1 cellular context compared by ENCODE assay signal in genomic region chr6:38417521-38417920, GRCh38.
TF ChIP-seq lines count a peak whose summit lies in the region.

No MANE protein-coding gene starts in this region.

TF ChIP-seq in IMR-90, 13 proteins besides CTCF, POLR2A, EP300 and RAD21:
- no peak for TF ChIP-seq ELK1 (IDR thresholded peaks at IDR 0.05; ENCODE audit: borderline replicate concordance, low read depth, low read length)
- no peak for TF ChIP-seq SMC3 (IDR thresholded peaks at IDR 0.05; ENCODE audit: low read depth, low read length)
- TF ChIP-seq MAFK (IDR thresholded peaks at IDR 0.05; ENCODE audit: low read depth, low read length) = no peak
- no peak for TF ChIP-seq USF2 (IDR thresholded peaks at IDR 0.05; ENCODE audit: low read depth, low read length)
- 0 out of 2 replicates have a peak, but pooled peaks have one; percentile 1 for TF ChIP-seq CEBPB (IDR thresholded peaks at IDR 0.05; ENCODE audit: low read depth, low read length)
